In genomic region chr12:92051441-92051840, GRCh38 we compare ENCODE assay signal across 12 cellular contexts.
"Had no signal": no experiment of that assay in that cellular context is flagged by ENCODE, and none has a peak within 500 bp of the region (broad histone marks: within the 10 kb centered on the region; RNA-seq: fewer than 3 reads in every experiment).

No MANE protein-coding gene starts in this region.

- H3K4me3 Mint-ChIP-seq: immature natural killer cell had no signal

- ATAC-seq: left cardiac atrium, lower lobe of right lung had no signal

- H3K27me3 Mint-ChIP-seq: naive B cell had no signal

- DNase-seq: activated naive CD4-positive, alpha-beta T cell treated with anti-CD3 and anti-CD28 coated beads, Interleukin-2, amount 50 U/mL, for 16 hours; activated T-cell treated with anti-CD3 and anti-CD28 coated beads, Interleukin-2, amount 50 U/mL, for 72 hours; aorta; esophagus squamous epithelium; immature natural killer cell; left cardiac atrium; lower lobe of right lung; midbrain; naive B cell; SJCRH30; T1000; tibial artery had no signal
